1 cellular context compared by ENCODE assay signal in genomic region chr2:237322564-237322963, GRCh38.
TF ChIP-seq lines count a peak whose summit lies in the region.

No MANE protein-coding gene starts in this region.

TF ChIP-seq in GM23338, 12 proteins besides CTCF, POLR2A, EP300 and RAD21 (continued from another document):
- TF ChIP-seq ZNF462 (CRISPR knock-in tag; IDR thresholded peaks at IDR 0.05): no peak
- TF ChIP-seq EZH2 (IDR thresholded peaks at IDR 0.05; ENCODE audit: low read depth, unreplicated experiment): no peak
- no peak for TF ChIP-seq EZH2phosphoT487 (IDR thresholded peaks at IDR 0.05; ENCODE audit: unreplicated experiment)
- no peak for TF ChIP-seq JUNB (IDR thresholded peaks at IDR 0.05; ENCODE audit: unreplicated experiment)
- no peak for TF ChIP-seq ETS1 (IDR thresholded peaks at IDR 0.05)
